Comparison of ENCODE assay signal across 8 cellular contexts in genomic region chrX:68498044-68498507, GRCh38. TPM values are rescaled to one million over a fixed set of nuclear protein-coding genes. Genes with fewer than 3 reads are reported as not detected.
DNase-seq lines count a peak whose midpoint lies in the region; ATAC-seq and TF ChIP-seq lines count a peak whose summit lies in the region.

No MANE protein-coding gene starts in this region.

- peaks cover 5% of the 10 kb centered on the region for H3K27me3 Mint-ChIP-seq in dendritic cell treated with granulocyte-macrophage colony-stimulating factor and Interleukin-4, amounts not matched to agents 40 ng/mL and 50 ng/mL, for 4 days
- peaks cover 0 to 13% of the 10 kb centered on the region in 2 donors for H3K27me3 Mint-ChIP-seq in natural killer cell treated with Interleukin-12 subunit alpha and Interleukin-12 subunit beta and Interleukin-15 and Interleukin-18, amount 100 ng/mL, for 72 hours

- peaks cover 4% of the 10 kb centered on the region for H3K36me3 ChIP-seq in DND-41 (ENCODE audit: insufficient read depth, low read length)

- peak overlapping the region; percentile 66 to 91; a peak in 3 of 4 replicates for H3K4me3 ChIP-seq in DND-41 (ENCODE audit: low read depth in 1 of 2, low read length in 2 of 2)

- H3K9me3 ChIP-seq in DND-41 (ENCODE audit: insufficient read depth, low read length, severe bottlenecking): no peaks in the 10 kb centered on the region

- TF ChIP-seq CTCF in DND-41 (IDR thresholded peaks at IDR 0.05; ENCODE audit: borderline replicate concordance, extremely low read depth, low read length, poor library complexity, severe bottlenecking): no peak

- H3K27ac ChIP-seq in DND-41 (ENCODE audit: low read length): peak overlapping the region; percentile 81

- H3K79me2 ChIP-seq in DND-41 (ENCODE audit: insufficient read depth, low read length): peaks cover 48% of the 10 kb centered on the region

- no peaks in the 10 kb centered on the region for H3K9me3 Mint-ChIP-seq in dendritic cell treated with granulocyte-macrophage colony-stimulating factor and Interleukin-4, amounts not matched to agents 40 ng/mL and 50 ng/mL, for 4 days
- no peaks in the 10 kb centered on the region for H3K9me3 Mint-ChIP-seq in natural killer cell treated with Interleukin-12 subunit alpha and Interleukin-12 subunit beta and Interleukin-15 and Interleukin-18, amount 100 ng/mL, for 72 hours

- H2AFZ ChIP-seq in DND-41 (ENCODE audit: low read depth, low read length): peak overlapping the region; percentile 75

- H3K4me3 Mint-ChIP-seq in dendritic cell treated with granulocyte-macrophage colony-stimulating factor and Interleukin-4, amounts not matched to agents 40 ng/mL and 50 ng/mL, for 4 days: peak overlapping the region; percentile 91
- H3K4me3 Mint-ChIP-seq in natural killer cell treated with Interleukin-12 subunit alpha and Interleukin-12 subunit beta and Interleukin-15 and Interleukin-18, amount 100 ng/mL, for 72 hours: peak overlapping the region; percentile 96

- H3K4me2 ChIP-seq in DND-41 (ENCODE audit: insufficient read depth, low read length): peak overlapping the region; percentile 89

- peak overlapping the region; percentile 99 for H3K27ac Mint-ChIP-seq in dendritic cell treated with granulocyte-macrophage colony-stimulating factor and Interleukin-4, amounts not matched to agents 40 ng/mL and 50 ng/mL, for 4 days
- peak overlapping the region; percentile 97 to 99 for H3K27ac Mint-ChIP-seq in natural killer cell treated with Interleukin-12 subunit alpha and Interleukin-12 subunit beta and Interleukin-15 and Interleukin-18, amount 100 ng/mL, for 72 hours

- peak overlapping the region; percentile 77 for H3K9ac ChIP-seq in DND-41 (ENCODE audit: low read depth, low read length)

- peaks cover 6% of the 10 kb centered on the region for H3K4me1 Mint-ChIP-seq in dendritic cell treated with granulocyte-macrophage colony-stimulating factor and Interleukin-4, amounts not matched to agents 40 ng/mL and 50 ng/mL, for 4 days (ENCODE audit: low read depth)
- H3K4me1 Mint-ChIP-seq in natural killer cell treated with Interleukin-12 subunit alpha and Interleukin-12 subunit beta and Interleukin-15 and Interleukin-18, amount 100 ng/mL, for 72 hours (ENCODE audit: low read depth in 2 of 2): peaks cover 0 to 15% of the 10 kb centered on the region in 2 donors

- H3K4me1 ChIP-seq in DND-41 (ENCODE audit: insufficient read depth, low read length): peaks cover 29% of the 10 kb centered on the region

- H4K20me1 ChIP-seq in DND-41 (ENCODE audit: insufficient read depth, low read length): no peaks in the 10 kb centered on the region

- H3K27me3 ChIP-seq in DND-41 (ENCODE audit: insufficient read depth, low read length, poor library complexity): no peaks in the 10 kb centered on the region

- intact Hi-C loops in dendritic cell treated with granulocyte-macrophage colony-stimulating factor and Interleukin-4, amounts not matched to agents 40 ng/mL and 50 ng/mL, for 4 days (cut with micrococcal nuclease): loop anchor here (5.0 kb wide), 2 partner anchors 66 to 301 kb away; partner anchors contain the start of gene OPHN1

- H3K36me3 Mint-ChIP-seq in dendritic cell treated with granulocyte-macrophage colony-stimulating factor and Interleukin-4, amounts not matched to agents 40 ng/mL and 50 ng/mL, for 4 days (ENCODE audit: low read depth): peaks cover 29% of the 10 kb centered on the region
- no peaks in the 10 kb centered on the region for H3K36me3 Mint-ChIP-seq in natural killer cell treated with Interleukin-12 subunit alpha and Interleukin-12 subunit beta and Interleukin-15 and Interleukin-18, amount 100 ng/mL, for 72 hours

- DNase-seq in DND-41: peak; percentile 6
- peak; percentile 17 for DNase-seq in NCI-H460 (ENCODE audit: extremely low read depth, low read depth)
- no peak for DNase-seq in natural killer cell treated with Interleukin-12 subunit alpha and Interleukin-12 subunit beta and Interleukin-15 and Interleukin-18, amount 100 ng/mL, for 72 hours (ENCODE audit: low spot score)
- DNase-seq in NCI-H2227 (lab: John Stamatoyannopoulos, UW; ENCODE audit: unreplicated experiment): no peak
- no peak for DNase-seq in central memory CD4-positive, alpha-beta T cell

- ATAC-seq in DND-41 (ENCODE audit: insufficient read depth, low read depth) (0 out of 3 replicates have a peak, but pooled peaks have one; percentile 31), GM21367 (IDR thresholded peaks at IDR 0.05; ENCODE audit: unreplicated experiment) (no peak), GM18867 (IDR thresholded peaks at IDR 0.05; ENCODE audit: unreplicated experiment) (no peak)
- ATAC-seq in natural killer cell treated with Interleukin-12 subunit alpha and Interleukin-12 subunit beta and Interleukin-15 and Interleukin-18, amount 100 ng/mL, for 72 hours: no peak

RNA-seq across cellular contexts. Expression of gene YIPF6, which starts 0.8 kb away (rescaled TPM):
- 60.6 and 73.8 TPM in 2 replicates for total RNA-seq in NCI-H460 (2014; rRNA removed; shearing (Covaris generic))
- 32.4 and 36.7 TPM in 2 replicates for polyA plus RNA-seq in NCI-H460 (2014; cell fraction: nucleus; rRNA removed)
- total RNA-seq in natural killer cell treated with Interleukin-12 subunit alpha and Interleukin-12 subunit beta and Interleukin-15 and Interleukin-18, amount 100 ng/mL, for 72 hours: 10 to 100 TPM; 24.2 to 27.2 TPM

Comparison
In these comparisons a context has a peak if more than half of its experiments do, and no peak if none do; other contexts are left out.
1. DNase-seq: peak in DND-41 (single experiment) and NCI-H460 (single experiment); none in natural killer cell treated with Interleukin-12 subunit alpha and Interleukin-12 subunit beta and Interleukin-15 and Interleukin-18, amount 100 ng/mL, for 72 hours (single experiment), NCI-H2227 (single experiment) and central memory CD4-positive, alpha-beta T cell (single experiment).